17 cellular contexts compared by ENCODE assay signal in the genomic region with DNA sequence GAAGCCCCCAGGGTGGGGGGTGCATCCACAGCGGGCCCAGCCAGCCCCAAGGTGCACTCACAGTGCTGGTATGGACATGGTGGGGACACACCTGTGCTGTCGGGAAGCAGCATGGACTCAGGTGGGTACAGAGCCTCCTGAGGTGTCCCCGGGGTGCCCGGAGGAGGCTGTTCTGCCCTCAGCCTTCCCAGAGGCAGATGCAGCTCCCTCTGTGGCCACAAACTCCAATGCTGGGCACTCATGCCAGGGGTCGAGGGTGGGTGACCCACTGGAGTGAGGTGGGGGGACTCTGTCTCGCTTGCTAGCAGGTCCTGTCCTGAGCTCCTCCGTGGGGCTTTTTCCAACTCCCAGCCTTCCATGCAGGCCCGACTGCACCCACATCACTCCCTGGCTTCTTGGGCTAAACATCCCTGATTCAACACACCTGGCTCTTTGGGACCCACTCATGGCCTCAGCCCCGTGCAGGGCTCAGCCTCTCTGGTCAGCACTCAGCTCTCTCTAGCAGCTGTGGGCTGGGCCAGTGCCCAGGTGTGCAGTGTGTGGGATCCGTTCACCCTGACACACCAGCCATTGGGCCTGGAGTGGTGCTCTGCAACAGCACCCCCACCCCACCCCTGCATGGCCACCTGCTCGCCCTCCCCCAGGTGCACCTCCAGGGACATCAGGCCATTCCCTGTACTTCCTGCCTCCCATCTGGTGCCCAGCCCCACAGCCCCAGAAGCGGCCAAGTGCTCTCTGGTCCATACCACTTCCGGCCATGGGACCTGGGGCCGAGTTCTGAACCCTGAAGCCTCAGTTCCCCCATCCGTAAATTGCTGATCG. TPM values are rescaled to one million over a fixed set of nuclear protein-coding genes. Genes with fewer than 3 reads are reported as not detected.
DNase-seq lines count a peak whose midpoint lies in the region; ATAC-seq and TF ChIP-seq lines count a peak whose summit lies in the region.
"Had no signal": no experiment of that assay in that cellular context is flagged by ENCODE, and none has a peak within 500 bp of the region (broad histone marks: within the 10 kb centered on the region; RNA-seq: fewer than 3 reads in every experiment).

No MANE protein-coding gene starts in this region.

- peak overlapping the region; percentile 79 for H3K14ac ChIP-seq in neuronal stem cell (ENCODE audit: low read length)

- intact Hi-C loops in upper lobe of right lung (cut with DNase I) = no loop called here

- no peak overlapping the region for H4K8ac ChIP-seq in neuronal stem cell (ENCODE audit: low read depth, low read length)

- no peak overlapping the region for H2BK5ac ChIP-seq in neuronal stem cell (ENCODE audit: low read length)

- H3K36me3 Mint-ChIP-seq in activated CD8-positive, alpha-beta memory T cell treated with anti-CD3 and anti-CD28 coated beads, Interleukin-2, amount 10 ng/mL, durations not matched to agents 7 days and 5 days = no peaks in the 10 kb centered on the region
- H3K36me3 Mint-ChIP-seq: memory B cell had no signal

- peak overlapping the region; percentile 55 for H2BK15ac ChIP-seq in neuronal stem cell (ENCODE audit: low read length)

- no peak overlapping the region for H3K4me3 ChIP-seq in coronary artery
- no peak overlapping the region for H3K4me3 ChIP-seq in neuronal stem cell (ENCODE audit: low read length in 2 of 2)
- H3K4me3 ChIP-seq in upper lobe of right lung = no peak overlapping the region
- H3K4me3 ChIP-seq: K562, tibial nerve had no signal

- WGBS in neuronal stem cell (ENCODE audit: extremely low coverage in 2 of 2, insufficient read length in 2 of 2, insufficient replicate concordance in 1 of 2), 2 donors = no CpG with 5 or more reads among the region's 16 CpGs

- peaks cover 3% of the 10 kb centered on the region for H3K4me1 Mint-ChIP-seq in activated CD8-positive, alpha-beta memory T cell treated with anti-CD3 and anti-CD28 coated beads, Interleukin-2, amount 10 ng/mL, durations not matched to agents 7 days and 5 days
- H3K4me1 Mint-ChIP-seq: memory B cell had no signal

- H2AK5ac ChIP-seq in neuronal stem cell (ENCODE audit: low read depth, low read length) = peak overlapping the region; percentile 65

- H2BK120ac ChIP-seq in neuronal stem cell (ENCODE audit: low read depth, low read length) = peak overlapping the region; percentile 25

- peak overlapping the region; percentile 56 for H3K4ac ChIP-seq in neuronal stem cell (ENCODE audit: low read length)

- no peak overlapping the region for H3K23ac ChIP-seq in neuronal stem cell (ENCODE audit: low read depth, low read length, poor library complexity)

- peak overlapping the region; percentile 46 for H3K18ac ChIP-seq in neuronal stem cell (ENCODE audit: low read length)

- ATAC-seq in activated CD8-positive, alpha-beta memory T cell treated with anti-CD3 and anti-CD28 coated beads, Interleukin-2, amount 10 ng/mL, durations not matched to agents 7 days and 5 days = no peak
- ATAC-seq in upper lobe of right lung (no peak), GM19395 (IDR thresholded peaks at IDR 0.05; ENCODE audit: unreplicated experiment) (no peak), HG03139 (IDR thresholded peaks at IDR 0.05; ENCODE audit: unreplicated experiment) (no peak), HG03039 (IDR thresholded peaks at IDR 0.05; ENCODE audit: unreplicated experiment) (no peak)
- ATAC-seq: K562, sciatic nerve had no signal

- H4K91ac ChIP-seq in neuronal stem cell (ENCODE audit: low read depth, low read length, poor library complexity) = no peak overlapping the region

- H3K4me2 ChIP-seq in neuronal stem cell (ENCODE audit: insufficient read depth, low read length, poor library complexity, severe bottlenecking) = no peak overlapping the region

- peak overlapping the region; percentile 2 for H2BK12ac ChIP-seq in neuronal stem cell (ENCODE audit: low read length)

- no peak overlapping the region for H3K27ac Mint-ChIP-seq in activated CD8-positive, alpha-beta memory T cell treated with anti-CD3 and anti-CD28 coated beads, Interleukin-2, amount 10 ng/mL, durations not matched to agents 7 days and 5 days

- H3K27me3 Mint-ChIP-seq in activated CD8-positive, alpha-beta memory T cell treated with anti-CD3 and anti-CD28 coated beads, Interleukin-2, amount 10 ng/mL, durations not matched to agents 7 days and 5 days = peaks cover 13% of the 10 kb centered on the region

- TF ChIP-seq CTCF in coronary artery (IDR thresholded peaks at IDR 0.05) (no peak), upper lobe of right lung (IDR thresholded peaks at IDR 0.05) (no peak)

- H3K4me1 ChIP-seq in neuronal stem cell (ENCODE audit: control insufficient read depth in 2 of 2, insufficient read depth in 1 of 2, low read depth in 1 of 2, low read length in 2 of 2) = peaks cover 3 to 11% of the 10 kb centered on the region in 2 donors
- no peaks in the 10 kb centered on the region for H3K4me1 ChIP-seq in upper lobe of right lung

- no peak overlapping the region for H2AFZ ChIP-seq in neuronal stem cell (ENCODE audit: low read length)

- CTCF ChIA-PET in activated CD8-positive, alpha-beta memory T cell treated with anti-CD3 and anti-CD28 coated beads, Interleukin-2, amount 10 ng/mL, durations not matched to agents 7 days and 5 days (lab: Charles Lee) = interaction anchor here (1.4 kb wide), 1 partner anchor 9 kb away, joined by 3 read pairs; no protein-coding TSS in a partner anchor

- H3K27ac ChIP-seq in coronary artery (peak overlapping the region; percentile 50 to 72), neuronal stem cell (replicated peaks; ENCODE audit: low read length) (no peak overlapping the region), upper lobe of right lung (no peak overlapping the region)
- H3K27ac ChIP-seq: C4-2B had no signal

- no peaks in the 10 kb centered on the region for H3K79me1 ChIP-seq in neuronal stem cell (ENCODE audit: low read depth, low read length)

- no peaks in the 10 kb centered on the region for H3K36me3 ChIP-seq in neuronal stem cell (replicated peaks in 1 of 2; ENCODE audit: control insufficient read depth in 2 of 2, insufficient read depth in 2 of 2, low read length in 2 of 2)
- H3K36me3 ChIP-seq in upper lobe of right lung = no peaks in the 10 kb centered on the region
- H3K36me3 ChIP-seq: tibial nerve had no signal

- H3K9me3 ChIP-seq in neuronal stem cell (replicated peaks in 1 of 2; ENCODE audit: control insufficient read depth in 2 of 2, insufficient read depth in 1 of 2, low read depth in 1 of 2, low read length in 2 of 2) (peaks cover 0 to 8% of the 10 kb centered on the region in 2 donors), upper lobe of right lung (no peaks in the 10 kb centered on the region)
- H3K9me3 ChIP-seq: tibial nerve had no signal

- peak; percentile 37 for DNase-seq in activated CD8-positive, alpha-beta memory T cell treated with anti-CD3 and anti-CD28 coated beads, Interleukin-2, amount 50 U/mL, for 48 hours
- no peak for DNase-seq in activated CD8-positive, alpha-beta memory T cell treated with anti-CD3 and anti-CD28 coated beads, Interleukin-2, amount 10 ng/mL, durations not matched to agents 7 days and 5 days
- peak; percentile 66 for DNase-seq in coronary artery (ENCODE audit: low spot score)
- DNase-seq in neuronal stem cell (ENCODE audit: low spot score) = no peak
- DNase-seq in upper lobe of right lung = peak; percentile 57
- DNase-seq: activated gamma-delta T cell treated with Interleukin-2 at 50 U/mL for 16 hours; DMS79; NCI-H748 treated with DMSO at 0.1 percent for 48 hours; stimulated activated CD4-positive, alpha-beta T cell treated with anti-CD3 and anti-CD28 coated beads, Interleukin-4, amount 100 ng/mL, for 4 hours had no signal

- H3K4me3 Mint-ChIP-seq in activated CD8-positive, alpha-beta memory T cell treated with anti-CD3 and anti-CD28 coated beads, Interleukin-2, amount 10 ng/mL, durations not matched to agents 7 days and 5 days = no peak overlapping the region
- H3K4me3 Mint-ChIP-seq: memory B cell had no signal

- no peak overlapping the region for H3K9ac ChIP-seq in neuronal stem cell (ENCODE audit: low read depth, low read length, poor library complexity)

- H3K27me3 ChIP-seq in neuronal stem cell (ENCODE audit: control insufficient read depth in 3 of 3, insufficient read depth in 3 of 3, low read depth in 1 of 3, low read length in 3 of 3) (peaks cover 0 to 4% (median 0%) of the 10 kb centered on the region in 3 experiments), upper lobe of right lung (no peaks in the 10 kb centered on the region)
- H3K27me3 ChIP-seq: tibial nerve had no signal

- no peaks in the 10 kb centered on the region for H3K9me3 Mint-ChIP-seq in activated CD8-positive, alpha-beta memory T cell treated with anti-CD3 and anti-CD28 coated beads, Interleukin-2, amount 10 ng/mL, durations not matched to agents 7 days and 5 days (ENCODE audit: low read depth)
- H3K9me3 Mint-ChIP-seq: memory B cell had no signal

RNA-seq across cellular contexts. Expression of a gene that starts 16.0 kb away (rescaled TPM):
- 1 to 10 TPM in 1 of 2 experiments, under 1 TPM in 1; 0.64 to 3.9 TPM for total RNA-seq in activated CD8-positive, alpha-beta memory T cell treated with anti-CD3 and anti-CD28 coated beads, Interleukin-2, amount 10 ng/mL, durations not matched to agents 7 days and 5 days
- 0.04 TPM for polyA plus RNA-seq in neuronal stem cell (2013, experiment 1 of 2)
- 0.07 TPM for polyA plus RNA-seq in neuronal stem cell (2013, experiment 2 of 2)
- total RNA-seq in upper lobe of right lung = 11.1 TPM

Comparison
In these comparisons a context has a peak if more than half of its experiments do, and no peak if none do; other contexts are left out.
1. DNase-seq: peak in activated CD8-positive, alpha-beta memory T cell treated with anti-CD3 and anti-CD28 coated beads, Interleukin-2, amount 50 U/mL, for 48 hours (single experiment), coronary artery (single experiment) and upper lobe of right lung (single experiment); none in activated CD8-positive, alpha-beta memory T cell treated with anti-CD3 and anti-CD28 coated beads, Interleukin-2, amount 10 ng/mL, durations not matched to agents 7 days and 5 days (single experiment) and neuronal stem cell (single experiment).
2. H3K27ac ChIP-seq: peak in coronary artery (2 of 2); none in neuronal stem cell (single experiment) and upper lobe of right lung (single experiment).